In the genomic region with DNA sequence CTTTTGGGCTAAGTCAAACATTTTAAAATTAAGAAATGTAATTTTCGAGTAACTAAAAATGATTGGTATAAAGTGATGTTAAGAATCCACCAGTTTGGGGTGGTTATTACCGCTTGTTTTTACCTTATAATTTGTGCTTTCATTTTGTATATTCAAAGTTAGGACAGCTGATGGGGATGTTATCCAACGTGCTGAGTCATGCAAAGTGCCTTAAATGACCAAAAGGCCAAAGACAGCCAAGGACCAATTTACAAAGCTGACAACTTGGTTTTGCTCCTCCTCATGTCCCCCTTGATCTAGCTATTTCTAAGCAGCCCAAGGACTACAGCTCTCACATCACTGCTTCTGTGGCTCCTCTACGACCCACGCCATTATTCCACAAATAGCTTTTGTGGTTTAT, we compare ENCODE assay signal across 2 cellular contexts.
TF ChIP-seq lines count a peak whose summit lies in the region.

No MANE protein-coding gene starts in this region.

TF ChIP-seq in IMR-90, 13 proteins besides CTCF, POLR2A, EP300 and RAD21:
- peak; percentile 66 for TF ChIP-seq NFE2L2 (IDR thresholded peaks at IDR 0.05; ENCODE audit: low read depth, low read length)
- no peak for TF ChIP-seq BHLHE40 (IDR thresholded peaks at IDR 0.05; ENCODE audit: low read depth, low read length)
- no peak for TF ChIP-seq CEBPB (IDR thresholded peaks at IDR 0.05; ENCODE audit: low read depth, low read length)

TF ChIP-seq in H1, 55 proteins besides CTCF, POLR2A, EP300 and RAD21:
- TF ChIP-seq MAFK (IDR thresholded peaks at IDR 0.05; ENCODE audit: low read depth, low read length) = peak; percentile 37; the same call in 1 of the 2 replicates
- TF ChIP-seq BCL11A (IDR thresholded peaks at IDR 0.05; ENCODE audit: low read depth in 2 of 2, low read length in 2 of 2) = no peak
- no peak for TF ChIP-seq TEAD4 (IDR thresholded peaks at IDR 0.05; ENCODE audit: low read depth, low read length)
- no peak for TF ChIP-seq NANOG (IDR thresholded peaks at IDR 0.05; ENCODE audit: insufficient read depth, low read depth, low read length, poor library complexity, severe bottlenecking)
- no peak for TF ChIP-seq RBBP5 (IDR thresholded peaks at IDR 0.05; ENCODE audit: borderline replicate concordance, low read depth, low read length)
- no peak for TF ChIP-seq BRCA1 (IDR thresholded peaks at IDR 0.05; ENCODE audit: low read depth, low read length)
- TF ChIP-seq BACH1 (IDR thresholded peaks at IDR 0.05; ENCODE audit: low read length) = peak; percentile 33; the same call in 1 of the 2 replicates
- TF ChIP-seq ATF2 (IDR thresholded peaks at IDR 0.05; ENCODE audit: low read length) = no peak
- TF ChIP-seq TCF12 (IDR thresholded peaks at IDR 0.05; ENCODE audit: low read depth, low read length) = no peak
